Comparison of ENCODE assay signal across 9 cellular contexts in genomic region chr15:60006203-60006782, GRCh38. TPM values are rescaled to one million over a fixed set of nuclear protein-coding genes. Genes with fewer than 3 reads are reported as not detected.
DNase-seq lines count a peak whose midpoint lies in the region; ATAC-seq and TF ChIP-seq lines count a peak whose summit lies in the region.
"Had no signal": no experiment of that assay in that cellular context is flagged by ENCODE, and none has a peak within 500 bp of the region (broad histone marks: within the 10 kb centered on the region; RNA-seq: fewer than 3 reads in every experiment).

No MANE protein-coding gene starts in this region.

- H3K4me1 Mint-ChIP-seq in activated naive CD8-positive, alpha-beta T cell treated with anti-CD3 and anti-CD28 coated beads, Interleukin-2, amount 10 ng/mL, durations not matched to agents 7 days and 5 days: peaks cover 34% of the 10 kb centered on the region

- POLR2A ChIA-PET in activated naive CD8-positive, alpha-beta T cell treated with anti-CD3 and anti-CD28 coated beads, Interleukin-2, amount 10 ng/mL, durations not matched to agents 7 days and 5 days (lab: Charles Lee): interaction anchor here (0.6 to 1.4 kb wide), 6 partner anchors 9 to 315 kb away, joined by 3 to 4 read pairs (median 4); no protein-coding TSS in a partner anchor

- H3K27ac Mint-ChIP-seq in activated naive CD8-positive, alpha-beta T cell treated with anti-CD3 and anti-CD28 coated beads, Interleukin-2, amount 10 ng/mL, durations not matched to agents 7 days and 5 days: peak overlapping the region; percentile 84

- peaks cover 6% of the 10 kb centered on the region for H3K36me3 Mint-ChIP-seq in activated naive CD8-positive, alpha-beta T cell treated with anti-CD3 and anti-CD28 coated beads, Interleukin-2, amount 10 ng/mL, durations not matched to agents 7 days and 5 days

- peak; percentile 47 for DNase-seq in GM12865 (ENCODE audit: low read depth)
- peak; percentile 30 for DNase-seq in SK-MEL-5 (ENCODE audit: low read depth, low spot score)
- DNase-seq in activated naive CD8-positive, alpha-beta T cell treated with anti-CD3 and anti-CD28 coated beads, Interleukin-2, amount 10 ng/mL, durations not matched to agents 7 days and 5 days: peak; percentile 77
- peak; percentile 79 for DNase-seq in iPS-NIHi7 (ENCODE audit: extremely low spot score)
- DNase-seq in stimulated activated CD4-positive, alpha-beta T cell treated with anti-CD3 and anti-CD28 coated beads, Interleukin-1b, Interleukin-23, amount 100 ng/mL, for 48 hours: peak; percentile 54
- DNase-seq in SHP77 (lab: John Stamatoyannopoulos, UW): no peak
- DNase-seq in cortex of kidney (lab: John Stamatoyannopoulos, UW): no peak

- peak; percentile 41 for ATAC-seq in HG02840 (IDR thresholded peaks at IDR 0.05; ENCODE audit: low FRiP score, unreplicated experiment)
- peak; percentile 61 for ATAC-seq in activated naive CD8-positive, alpha-beta T cell treated with anti-CD3 and anti-CD28 coated beads, Interleukin-2, amount 10 ng/mL, durations not matched to agents 7 days and 5 days (ENCODE audit: low read depth)

- peak overlapping the region; percentile 87 for H3K4me3 Mint-ChIP-seq in activated naive CD8-positive, alpha-beta T cell treated with anti-CD3 and anti-CD28 coated beads, Interleukin-2, amount 10 ng/mL, durations not matched to agents 7 days and 5 days

- no peak for TF ChIP-seq CTCF in GM12865 (IDR thresholded peaks at IDR 0.05; ENCODE audit: insufficient read depth, low read depth, low read length, missing control alignments)

- H3K9me3 Mint-ChIP-seq in activated naive CD8-positive, alpha-beta T cell treated with anti-CD3 and anti-CD28 coated beads, Interleukin-2, amount 10 ng/mL, durations not matched to agents 7 days and 5 days: peaks cover 3% of the 10 kb centered on the region

- peaks cover 82% of the 10 kb centered on the region for H3K27me3 Mint-ChIP-seq in activated naive CD8-positive, alpha-beta T cell treated with anti-CD3 and anti-CD28 coated beads, Interleukin-2, amount 10 ng/mL, durations not matched to agents 7 days and 5 days

- H3K4me3 ChIP-seq in GM12865 (ENCODE audit: low read depth, low read length): peak overlapping the region; percentile 83

- in situ Hi-C loops in SK-MEL-5 (cut with HindIII; ENCODE audit: low pct_unique_long_range_greater_than_20kb, low sequenced_read_pairs): no loop called here

RNA-seq across cellular contexts. Expression of gene FOXB1, which starts 2.2 kb away (rescaled TPM):
- total RNA-seq in SK-MEL-5 (2014; rRNA removed; shearing (Covaris generic)): not detected in 2 replicates
- polyA plus RNA-seq in SK-MEL-5 (2015; cell fraction: cytosol; rRNA removed): 0.04 TPM in 1 of 2 replicates, not detected in the other
- polyA plus RNA-seq in SK-MEL-5 (2015; cell fraction: nucleus; rRNA removed): 0.07 TPM in 1 of 2 replicates, not detected in the other
- under 1 TPM; 0.74 to 0.78 TPM for total RNA-seq in activated naive CD8-positive, alpha-beta T cell treated with anti-CD3 and anti-CD28 coated beads, Interleukin-2, amount 10 ng/mL, durations not matched to agents 7 days and 5 days
- total RNA-seq: dermis microvascular lymphatic vessel endothelial cell had no signal

Comparison
In these comparisons a context has a peak if more than half of its experiments do, and no peak if none do; other contexts are left out.
1. DNase-seq: peak in GM12865 (single experiment), SK-MEL-5 (single experiment), activated naive CD8-positive, alpha-beta T cell treated with anti-CD3 and anti-CD28 coated beads, Interleukin-2, amount 10 ng/mL, durations not matched to agents 7 days and 5 days (single experiment), iPS-NIHi7 (single experiment) and stimulated activated CD4-positive, alpha-beta T cell treated with anti-CD3 and anti-CD28 coated beads, Interleukin-1b, Interleukin-23, amount 100 ng/mL, for 48 hours (single experiment); none in SHP77 (0 of 2) and cortex of kidney (single experiment).